Comparison of ENCODE assay signal across 8 cellular contexts in the genomic region with DNA sequence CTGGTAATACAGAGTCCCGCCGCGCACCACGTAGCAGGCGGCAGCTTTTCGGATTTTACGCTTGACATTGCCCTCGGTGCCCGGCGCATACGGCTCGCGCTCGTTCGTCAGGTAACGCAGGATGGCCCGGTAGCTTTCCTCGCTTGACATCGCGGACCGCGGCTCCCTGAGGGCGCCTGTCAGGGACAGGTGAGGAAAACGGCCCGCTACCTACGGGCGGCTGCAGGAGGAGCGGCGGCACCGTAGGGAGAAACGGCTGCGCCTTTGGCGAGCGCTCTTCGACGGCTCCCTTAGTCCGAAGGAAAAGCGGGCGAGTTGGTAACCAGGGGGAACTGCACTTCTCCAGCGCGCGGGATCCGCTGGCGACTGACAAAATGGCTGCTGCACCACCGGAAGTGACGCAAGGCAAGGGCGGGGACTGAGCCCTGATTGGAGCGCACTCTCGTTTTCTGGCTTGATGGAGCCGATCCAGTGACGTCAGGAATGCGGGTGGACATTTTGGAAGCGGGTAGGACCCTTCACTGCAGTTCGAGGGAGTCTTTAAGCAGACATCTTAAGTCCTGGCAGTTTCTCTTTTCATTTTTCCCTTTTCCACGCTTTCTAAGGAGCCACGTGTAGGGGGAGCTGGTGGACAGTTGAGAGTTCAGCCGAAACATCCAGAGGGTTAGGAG. TPM values are rescaled to one million over a fixed set of nuclear protein-coding genes. Genes with fewer than 3 reads are reported as not detected.
DNase-seq lines count a peak whose midpoint lies in the region; ATAC-seq and TF ChIP-seq lines count a peak whose summit lies in the region.

A gene with protein sequence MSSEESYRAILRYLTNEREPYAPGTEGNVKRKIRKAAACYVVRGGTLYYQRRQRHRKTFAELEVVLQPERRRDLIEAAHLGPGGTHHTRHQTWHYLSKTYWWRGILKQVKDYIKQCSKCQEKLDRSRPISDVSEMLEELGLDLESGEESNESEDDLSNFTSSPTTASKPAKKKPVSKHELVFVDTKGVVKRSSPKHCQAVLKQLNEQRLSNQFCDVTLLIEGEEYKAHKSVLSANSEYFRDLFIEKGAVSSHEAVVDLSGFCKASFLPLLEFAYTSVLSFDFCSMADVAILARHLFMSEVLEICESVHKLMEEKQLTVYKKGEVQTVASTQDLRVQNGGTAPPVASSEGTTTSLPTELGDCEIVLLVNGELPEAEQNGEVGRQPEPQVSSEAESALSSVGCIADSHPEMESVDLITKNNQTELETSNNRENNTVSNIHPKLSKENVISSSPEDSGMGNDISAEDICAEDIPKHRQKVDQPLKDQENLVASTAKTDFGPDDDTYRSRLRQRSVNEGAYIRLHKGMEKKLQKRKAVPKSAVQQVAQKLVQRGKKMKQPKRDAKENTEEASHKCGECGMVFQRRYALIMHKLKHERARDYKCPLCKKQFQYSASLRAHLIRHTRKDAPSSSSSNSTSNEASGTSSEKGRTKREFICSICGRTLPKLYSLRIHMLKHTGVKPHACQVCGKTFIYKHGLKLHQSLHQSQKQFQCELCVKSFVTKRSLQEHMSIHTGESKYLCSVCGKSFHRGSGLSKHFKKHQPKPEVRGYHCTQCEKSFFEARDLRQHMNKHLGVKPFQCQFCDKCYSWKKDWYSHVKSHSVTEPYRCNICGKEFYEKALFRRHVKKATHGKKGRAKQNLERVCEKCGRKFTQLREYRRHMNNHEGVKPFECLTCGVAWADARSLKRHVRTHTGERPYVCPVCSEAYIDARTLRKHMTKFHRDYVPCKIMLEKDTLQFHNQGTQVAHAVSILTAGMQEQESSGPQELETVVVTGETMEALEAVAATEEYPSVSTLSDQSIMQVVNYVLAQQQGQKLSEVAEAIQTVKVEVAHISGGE (minus strand): TSS at position 368 of the 671 bp plus-strand sequence. CDS start 218 bp downstream, at position 150.

- H3K27ac ChIP-seq in Karpas-422 (ENCODE audit: low read length) (peak within 1 kb of the TSS; percentile 76), neural progenitor cell (peak within 1 kb of the TSS; percentile 93)

- peak within 1 kb of the TSS; percentile 96 for H3K4me3 Mint-ChIP-seq in activated T-cell treated with anti-CD3 and anti-CD28 coated beads, Interleukin-2, amount 50 U/mL, for 24 hours
- H3K4me3 Mint-ChIP-seq in neural progenitor cell, result peak within 1 kb of the TSS; percentile 95

- no peaks in the 10 kb centered on the region for H3K27me3 Mint-ChIP-seq in activated T-cell treated with anti-CD3 and anti-CD28 coated beads, Interleukin-2, amount 50 U/mL, for 24 hours
- peaks cover 6% of the 10 kb centered on the region for H3K27me3 Mint-ChIP-seq in neural progenitor cell (ENCODE audit: insufficient read depth, low read depth)

- peaks cover 63% of the 10 kb centered on the region for H3K4me1 Mint-ChIP-seq in activated T-cell treated with anti-CD3 and anti-CD28 coated beads, Interleukin-2, amount 50 U/mL, for 24 hours (ENCODE audit: low read depth)
- peaks cover 18% of the 10 kb centered on the region for H3K4me1 Mint-ChIP-seq in neural progenitor cell

- TF ChIP-seq CTCF in fibroblast of pulmonary artery (IDR thresholded peaks at IDR 0.05; ENCODE audit: low read length, missing control alignments), result peak; percentile 62
- peak; percentile 72 for TF ChIP-seq CTCF in neural progenitor cell (IDR thresholded peaks at IDR 0.05)

- H3K9ac ChIP-seq in Karpas-422 (ENCODE audit: low read length) (peak within 1 kb of the TSS; percentile 88), neural progenitor cell (peak within 1 kb of the TSS; percentile 95)

- DNase-seq in D341Med (ENCODE audit: low spot score) (peak; percentile 93), Karpas-422 (peak; percentile 100), fibroblast of pulmonary artery (ENCODE audit: low read depth) (peak; percentile 100), neural progenitor cell (ENCODE audit: low spot score) (peak; percentile 99), superior temporal gyrus (ENCODE audit: extremely low spot score) (peak; percentile 100), NCI-H2171 treated with DMSO at 0.1 percent for 48 hours (lab: John Stamatoyannopoulos, UW) (no peak)
- peak; percentile 100 for DNase-seq in activated T-cell treated with anti-CD3 and anti-CD28 coated beads, Interleukin-2, amount 50 U/mL, for 24 hours

- H3K4me2 ChIP-seq in Karpas-422 (ENCODE audit: low read depth, low read length, poor library complexity, severe bottlenecking), result peak within 1 kb of the TSS; percentile 86
- peak within 1 kb of the TSS; percentile 79 for H3K4me2 ChIP-seq in neural progenitor cell

- peak within 1 kb of the TSS; percentile 98 for H3K27ac Mint-ChIP-seq in activated T-cell treated with anti-CD3 and anti-CD28 coated beads, Interleukin-2, amount 50 U/mL, for 24 hours
- peak within 1 kb of the TSS; percentile 76 for H3K27ac Mint-ChIP-seq in neural progenitor cell

- H3K9me2 ChIP-seq in Karpas-422 (replicated peaks; ENCODE audit: insufficient read depth, low read length), result no peaks in the 10 kb centered on the region

- H3K9me3 ChIP-seq in Karpas-422 (ENCODE audit: low read length) (no peaks in the 10 kb centered on the region), neural progenitor cell (ENCODE audit: low read depth) (no peaks in the 10 kb centered on the region)

- H3K4me3 ChIP-seq in Karpas-422 (ENCODE audit: low read length) (peak within 1 kb of the TSS; percentile 94), fibroblast of pulmonary artery (replicated peaks; ENCODE audit: low read depth, low read length) (peak within 1 kb of the TSS; percentile 96), neural progenitor cell (peak within 1 kb of the TSS; percentile 90)

- H4K20me1 ChIP-seq in Karpas-422 (ENCODE audit: insufficient read depth, low read depth, low read length) (peaks cover 18% of the 10 kb centered on the region), neural progenitor cell (ENCODE audit: low read depth) (peaks cover 17% of the 10 kb centered on the region)

- H3K4me1 ChIP-seq in Karpas-422 (ENCODE audit: low read length) (peaks cover 28% of the 10 kb centered on the region), neural progenitor cell (peaks cover 8% of the 10 kb centered on the region)

- peaks cover 88% of the 10 kb centered on the region for H3K36me3 Mint-ChIP-seq in activated T-cell treated with anti-CD3 and anti-CD28 coated beads, Interleukin-2, amount 50 U/mL, for 24 hours (ENCODE audit: low read depth)
- H3K36me3 Mint-ChIP-seq in neural progenitor cell, result peaks cover 16% of the 10 kb centered on the region

- H3K79me2 ChIP-seq in Karpas-422 (ENCODE audit: low read length) (peaks cover 40% of the 10 kb centered on the region), neural progenitor cell (ENCODE audit: low read depth) (peaks cover 43% of the 10 kb centered on the region)

- H3F3A ChIP-seq in neural progenitor cell (ENCODE audit: low read depth), result peaks cover 60% of the 10 kb centered on the region

- peak; percentile 75 for ATAC-seq in GM21717 (IDR thresholded peaks at IDR 0.05; ENCODE audit: unreplicated experiment)

- H3K36me3 ChIP-seq in Karpas-422 (ENCODE audit: insufficient read depth, low read length), result peaks cover 22% of the 10 kb centered on the region
- peaks cover 9% of the 10 kb centered on the region for H3K36me3 ChIP-seq in neural progenitor cell

- H2AFZ ChIP-seq in Karpas-422 (ENCODE audit: low read length) (peak within 1 kb of the TSS; percentile 60), neural progenitor cell (replicated peaks) (peak within 1 kb of the TSS; percentile 77)

- H3K9me3 Mint-ChIP-seq in activated T-cell treated with anti-CD3 and anti-CD28 coated beads, Interleukin-2, amount 50 U/mL, for 24 hours, result no peaks in the 10 kb centered on the region
- H3K9me3 Mint-ChIP-seq in neural progenitor cell, result no peaks in the 10 kb centered on the region

- H3K27me3 ChIP-seq in Karpas-422 (ENCODE audit: low read length), result no peaks in the 10 kb centered on the region
- H3K27me3 ChIP-seq in neural progenitor cell, result no peaks in the 10 kb centered on the region

RNA-seq across cellular contexts. Expression of the gene that starts here (rescaled TPM):
- 19.0 and 28.9 TPM in 2 replicates for total RNA-seq in Karpas-422 (2014; rRNA removed; shearing (Covaris generic); ENCODE audit: low replicate concordance)
- 19.8 and 30.2 TPM in 2 replicates for total RNA-seq in neural progenitor cell (ENCODE audit: low replicate concordance)
